In the genomic region with DNA sequence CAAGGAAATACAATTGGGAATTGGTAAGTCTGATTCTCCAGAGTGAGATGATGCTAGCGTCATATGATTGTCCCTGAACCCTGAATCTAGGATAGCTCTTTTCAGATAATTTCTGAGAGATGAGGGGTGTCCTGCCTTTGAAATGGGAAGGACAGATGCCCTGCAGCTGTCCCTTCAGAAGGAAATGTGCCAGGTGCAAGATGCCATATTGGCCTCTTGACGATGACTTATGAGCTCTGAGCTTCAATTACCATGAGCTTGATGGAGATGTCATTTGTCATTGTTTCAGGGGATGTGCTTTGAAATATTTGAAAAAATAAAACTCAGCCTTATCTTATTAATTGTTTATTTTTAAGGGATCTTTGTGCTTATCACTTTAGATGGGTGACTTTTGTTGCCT, we compare ENCODE assay signal across 15 cellular contexts.
"Had no signal": no experiment of that assay in that cellular context is flagged by ENCODE, and none has a peak within 500 bp of the region (broad histone marks: within the 10 kb centered on the region; RNA-seq: fewer than 3 reads in every experiment).

No MANE protein-coding gene starts in this region.

- H3K27me3 ChIP-seq: gastrocnemius medialis, heart right ventricle, right atrium auricular region, stomach had no signal

- H3K27ac ChIP-seq: gastrocnemius medialis, heart right ventricle, right atrium auricular region, skin epidermis, stomach had no signal

- H3K4me3 ChIP-seq: gastrocnemius medialis, heart right ventricle, right atrium auricular region, skin epidermis, stomach had no signal

- H3K4me1 ChIP-seq: heart right ventricle, right atrium auricular region, stomach had no signal

- H3K9me3 ChIP-seq: gastrocnemius medialis had no signal

- ATAC-seq: esophagus mucosa; left ventricle myocardium superior; stimulated activated effector memory CD8-positive, alpha-beta T cell treated with anti-CD3 and anti-CD28 coated beads, Interleukin-12 subunit alpha, Interleukin-12 subunit beta, amount 100 ng/mL, for 72 hours had no signal

- H3K36me3 ChIP-seq: gastrocnemius medialis, heart right ventricle, right atrium auricular region, stomach had no signal

- DNase-seq: activated B cell treated with CpG ODN at 0.5 μM for 24 hours; activated CD4-positive, alpha-beta memory T cell treated with anti-CD3 and anti-CD28 coated beads for 36 hours; activated CD4-positive, alpha-beta T cell treated with anti-CD3 and anti-CD28 coated beads for 4 hours; activated T-cell treated with anti-CD3 and anti-CD28 coated beads for 4 hours; effector CD4-positive, alpha-beta T cell; gastrocnemius medialis; heart right ventricle; left ventricle myocardium superior; naive B cell; stimulated activated CD4-positive, alpha-beta T cell treated with anti-CD3 and anti-CD28 coated beads, Interleukin-2, amount 100 ng/mL, for 48 hours; stomach had no signal
